ENCODE assay signal across 9 cellular contexts in genomic region chr15:75069301-75069925, GRCh38. TPM values are rescaled to one million over a fixed set of nuclear protein-coding genes. Genes with fewer than 3 reads are reported as not detected.
A peak's percentile ranks its signal among the peaks of the same experiment; 100 is the strongest.
DNase-seq lines count a peak whose midpoint lies in the region; ATAC-seq and TF ChIP-seq lines count a peak whose summit lies in the region.
"Had no signal": no experiment of that assay in that cellular context is flagged by ENCODE, and none has a peak within 500 bp of the region (broad histone marks: within the 10 kb centered on the region; RNA-seq: fewer than 3 reads in every experiment).

No MANE protein-coding gene starts in this region.

- no peak for TF ChIP-seq CTCF in GM12864 (IDR thresholded peaks at IDR 0.05; ENCODE audit: low read depth, low read length, missing control alignments)
- no peak for TF ChIP-seq CTCF in omental fat pad (IDR thresholded peaks at IDR 0.05)

- H3K4me1 Mint-ChIP-seq in activated naive CD8-positive, alpha-beta T cell treated with anti-CD3 and anti-CD28 coated beads for 36 hours, result peaks cover 23% of the 10 kb centered on the region

- peaks cover 10% of the 10 kb centered on the region for H3K9me3 Mint-ChIP-seq in activated naive CD8-positive, alpha-beta T cell treated with anti-CD3 and anti-CD28 coated beads for 36 hours

- H3K36me3 Mint-ChIP-seq in activated naive CD8-positive, alpha-beta T cell treated with anti-CD3 and anti-CD28 coated beads for 36 hours, result peaks cover 21% of the 10 kb centered on the region

- H3K27ac Mint-ChIP-seq in activated naive CD8-positive, alpha-beta T cell treated with anti-CD3 and anti-CD28 coated beads for 36 hours, result peak overlapping the region; percentile 43

- ATAC-seq in GM19438 (IDR thresholded peaks at IDR 0.05; ENCODE audit: low read depth, unreplicated experiment) (peak; percentile 87), HG03159 (IDR thresholded peaks at IDR 0.05; ENCODE audit: unreplicated experiment) (peak; percentile 64), omental fat pad (ENCODE audit: low FRiP score) (no peak)

- peaks cover 27% of the 10 kb centered on the region for H3K27me3 Mint-ChIP-seq in activated naive CD8-positive, alpha-beta T cell treated with anti-CD3 and anti-CD28 coated beads for 36 hours

- DNase-seq in GM12864 (ENCODE audit: low read depth) (peak; percentile 89), GOT3 (lab: John Stamatoyannopoulos, UW) (no peak), omental fat pad (ENCODE audit: low spot score) (no peak), NCI-H1694 treated with DMSO at 0.1 percent for 48 hours (lab: John Stamatoyannopoulos, UW) (no peak)
- no peak for DNase-seq in activated naive CD8-positive, alpha-beta T cell treated with anti-CD3 and anti-CD28 coated beads for 36 hours
- no peak for DNase-seq in activated CD4-positive, alpha-beta T cell treated with anti-CD3 and anti-CD28 coated beads for 4 hours
- DNase-seq: mammary epithelial cell had no signal

- no peak overlapping the region for H3K4me3 Mint-ChIP-seq in activated naive CD8-positive, alpha-beta T cell treated with anti-CD3 and anti-CD28 coated beads for 36 hours

- H3K4me3 ChIP-seq in GM12864 (ENCODE audit: low read depth, low read length), result no peak overlapping the region

RNA-seq across cellular contexts. Expression of gene PPCDC, which starts 46.0 kb away (rescaled TPM):
- 10 to 100 TPM; 29.4 to 33.7 TPM for total RNA-seq in activated naive CD8-positive, alpha-beta T cell treated with anti-CD3 and anti-CD28 coated beads for 36 hours
- total RNA-seq in omental fat pad, result 10 to 100 TPM in 3 of 4 donors, 1 to 10 TPM in 1; 9.7 to 21.5 (median 13.6) TPM
